Comparison of ENCODE assay signal across 16 cellular contexts in the genomic region with DNA sequence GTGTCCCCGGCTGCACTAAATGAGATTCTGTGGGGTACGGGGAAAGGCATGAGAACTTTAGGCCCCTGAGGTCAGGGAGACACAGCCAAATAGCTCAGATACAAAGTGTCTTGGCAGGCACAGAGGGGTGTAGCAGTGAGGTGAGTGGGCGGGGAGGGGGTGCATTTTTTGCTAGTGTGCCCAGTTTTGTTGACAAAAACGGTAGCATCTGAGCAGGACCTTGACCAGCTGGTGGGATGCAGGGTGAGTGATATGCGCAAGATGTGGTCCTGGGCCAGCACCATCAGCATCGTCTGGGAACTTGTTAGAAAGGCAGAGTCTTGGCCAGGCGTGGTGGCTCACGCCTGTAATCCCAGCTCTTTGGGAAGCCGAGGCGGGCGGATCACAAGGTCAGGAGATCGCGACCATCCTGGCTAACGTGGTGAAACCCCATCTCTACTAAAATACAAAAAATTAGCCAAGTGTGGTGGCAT.
DNase-seq lines count a peak whose midpoint lies in the region; ATAC-seq and TF ChIP-seq lines count a peak whose summit lies in the region.
"Had no signal": no experiment of that assay in that cellular context is flagged by ENCODE, and none has a peak within 500 bp of the region (broad histone marks: within the 10 kb centered on the region; RNA-seq: fewer than 3 reads in every experiment).

No MANE protein-coding gene starts in this region.

- H3K27ac ChIP-seq in WERI-Rb-1: no peak overlapping the region
- H3K27ac ChIP-seq: cardiac muscle cell had no signal

- H3K27ac Mint-ChIP-seq in activated naive CD4-positive, alpha-beta T cell treated with anti-CD3 and anti-CD28 coated beads for 36 hours: peak overlapping the region; percentile 93
- peak overlapping the region; percentile 78 to 89 for H3K27ac Mint-ChIP-seq in effector memory CD8-positive, alpha-beta T cell
- H3K27ac Mint-ChIP-seq: nephron progenitor cell had no signal

- H3K27me3 Mint-ChIP-seq in activated naive CD4-positive, alpha-beta T cell treated with anti-CD3 and anti-CD28 coated beads for 36 hours (ENCODE audit: low read depth): no peaks in the 10 kb centered on the region
- H3K27me3 Mint-ChIP-seq in effector memory CD8-positive, alpha-beta T cell: no peaks in the 10 kb centered on the region

- H3K36me3 ChIP-seq in WERI-Rb-1: no peaks in the 10 kb centered on the region
- H3K36me3 ChIP-seq: cardiac muscle cell, heart left ventricle had no signal

- H3K4me3 ChIP-seq in WERI-Rb-1 (ENCODE audit: low read depth, low read length): no peak overlapping the region
- H3K4me3 ChIP-seq: cardiac muscle cell had no signal

- TF ChIP-seq CTCF in WERI-Rb-1 (IDR thresholded peaks at IDR 0.05; ENCODE audit: low read depth, low read length) (no peak), GM13976 (IDR thresholded peaks at IDR 0.05; ENCODE audit: borderline replicate concordance, control extremely low read depth, extremely low read depth, insufficient read depth, missing control alignments) (no peak)

- in situ Hi-C loops in GM13976 (cut with MboI; ENCODE audit: low sequenced_read_pairs, unreplicated experiment): loop anchor here (5.0 to 25.0 kb wide), 3 partner anchors 274 to 711 kb away; no protein-coding TSS in a partner anchor

- H3K9me3 ChIP-seq in WERI-Rb-1 (ENCODE audit: severe bottlenecking): no peaks in the 10 kb centered on the region
- H3K9me3 ChIP-seq: Caco-2, heart left ventricle had no signal

- no peaks in the 10 kb centered on the region for H3K27me3 ChIP-seq in WERI-Rb-1 (ENCODE audit: insufficient read depth, low read depth, severe bottlenecking)
- H3K27me3 ChIP-seq: cardiac muscle cell, heart left ventricle had no signal

- peaks cover 50% of the 10 kb centered on the region for H3K4me1 Mint-ChIP-seq in activated naive CD4-positive, alpha-beta T cell treated with anti-CD3 and anti-CD28 coated beads for 36 hours (ENCODE audit: low read depth)
- peaks cover 46 to 59% of the 10 kb centered on the region in 2 donors for H3K4me1 Mint-ChIP-seq in effector memory CD8-positive, alpha-beta T cell (ENCODE audit: low read depth in 2 of 2)

- intact Hi-C loops in activated naive CD4-positive, alpha-beta T cell treated with anti-CD3 and anti-CD28 coated beads for 36 hours (cut with micrococcal nuclease): loop anchor here (1.0 to 5.0 kb wide), 21 partner anchors 43 to 738 kb away; partner anchors contain the start of genes AFTPH, MDH1, UGP2 and WDPCP

- H3K4me3 Mint-ChIP-seq in activated naive CD4-positive, alpha-beta T cell treated with anti-CD3 and anti-CD28 coated beads for 36 hours: peak overlapping the region; percentile 22
- peak overlapping the region; percentile 85 to 87 for H3K4me3 Mint-ChIP-seq in effector memory CD8-positive, alpha-beta T cell
- H3K4me3 Mint-ChIP-seq: nephron progenitor cell had no signal

- H3K36me3 Mint-ChIP-seq in activated naive CD4-positive, alpha-beta T cell treated with anti-CD3 and anti-CD28 coated beads for 36 hours (ENCODE audit: low read depth): no peaks in the 10 kb centered on the region
- H3K36me3 Mint-ChIP-seq in effector memory CD8-positive, alpha-beta T cell (ENCODE audit: insufficient read depth): peaks cover 5% of the 10 kb centered on the region

- H3K9me3 Mint-ChIP-seq in activated naive CD4-positive, alpha-beta T cell treated with anti-CD3 and anti-CD28 coated beads for 36 hours: no peaks in the 10 kb centered on the region
- H3K9me3 Mint-ChIP-seq in effector memory CD8-positive, alpha-beta T cell: no peaks in the 10 kb centered on the region

- CTCF ChIA-PET in activated naive CD4-positive, alpha-beta T cell treated with anti-CD3 and anti-CD28 coated beads for 36 hours (lab: Charles Lee): interaction anchor here (0.8 to 8.5 kb wide), 25 partner anchors 9 to 304 kb away, joined by 3 to 350 read pairs (median 9); no protein-coding TSS in a partner anchor

- DNase-seq in activated naive CD4-positive, alpha-beta T cell treated with anti-CD3 and anti-CD28 coated beads for 36 hours: peak; percentile 19
- no peak for DNase-seq in activated naive CD4-positive, alpha-beta T cell treated with Interleukin-2 at 50 U/mL for 16 hours
- DNase-seq in WERI-Rb-1: peak; percentile 4
- no peak for DNase-seq in effector memory CD8-positive, alpha-beta T cell
- no peak for DNase-seq in NCI-H1048 (lab: John Stamatoyannopoulos, UW)
- no peak for DNase-seq in NK-92 (lab: John Stamatoyannopoulos, UW; ENCODE audit: unreplicated experiment)
- no peak for DNase-seq in GM13976 (ENCODE audit: low spot score)
- no peak for DNase-seq in DMS53 (lab: John Stamatoyannopoulos, UW)
- DNase-seq: Caco-2, HCEC 1CT, heart left ventricle, NCI-H1694, NCI-H446, nephron progenitor cell, SHP77 had no signal

- ATAC-seq in effector memory CD8-positive, alpha-beta T cell (replicated peaks): no peak

Comparison
In these comparisons a context has a peak if more than half of its experiments do, and no peak if none do; other contexts are left out.
1. DNase-seq: peak in activated naive CD4-positive, alpha-beta T cell treated with anti-CD3 and anti-CD28 coated beads for 36 hours (single experiment) and WERI-Rb-1 (single experiment); none in activated naive CD4-positive, alpha-beta T cell treated with Interleukin-2 at 50 U/mL for 16 hours (single experiment), effector memory CD8-positive, alpha-beta T cell (0 of 3), NCI-H1048 (single experiment), NK-92 (single experiment), GM13976 (single experiment) and DMS53 (single experiment).